ENCODE assay signal across 7 cellular contexts in the genomic region with DNA sequence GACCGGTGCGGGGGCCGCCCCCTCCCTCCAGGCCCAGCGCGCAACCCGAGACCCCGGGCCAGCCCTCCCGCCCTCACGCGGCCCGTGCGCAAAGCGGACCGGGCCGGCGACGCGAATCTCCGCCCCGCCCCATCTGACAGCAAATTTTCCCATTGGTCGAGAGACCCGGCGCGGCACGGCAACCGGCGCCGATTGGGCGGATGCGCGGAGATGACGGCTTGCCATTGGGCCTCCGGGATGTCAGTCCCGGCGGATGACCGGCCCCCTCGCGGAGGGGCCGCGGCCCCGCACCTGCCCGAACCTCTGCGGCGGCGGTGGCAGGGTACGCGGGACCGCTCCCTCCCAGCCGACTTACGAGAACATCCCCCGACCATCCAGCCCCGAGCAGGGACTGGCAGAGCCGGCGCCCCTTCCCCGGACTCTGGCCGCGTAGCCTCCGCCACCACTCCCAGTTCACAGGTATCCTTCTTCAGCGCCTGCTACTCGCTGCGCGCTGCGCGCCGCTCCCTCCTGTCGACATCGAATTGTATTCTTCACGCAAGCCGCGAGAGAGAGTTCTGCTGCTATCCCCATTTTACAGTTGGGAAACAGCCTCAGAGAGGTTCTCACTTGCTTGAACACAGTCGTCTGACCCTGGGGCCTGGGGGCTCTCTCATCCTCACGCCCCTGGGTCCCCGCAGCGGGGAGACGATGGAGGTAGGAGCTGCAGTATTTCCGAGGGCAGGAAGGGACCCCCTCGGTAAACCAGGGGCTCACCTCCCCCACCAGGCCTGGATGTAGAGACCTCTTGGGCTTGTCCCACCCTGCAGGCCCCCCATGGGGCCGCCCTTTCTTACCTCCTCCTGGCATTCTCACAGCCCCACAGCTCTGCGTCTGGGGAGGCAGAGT. TPM values are rescaled to one million over a fixed set of nuclear protein-coding genes. Genes with fewer than 3 reads are reported as not detected.
DNase-seq lines count a peak whose midpoint lies in the region; ATAC-seq, FAIRE-seq and TF ChIP-seq lines count a peak whose summit lies in the region.

A gene with protein sequence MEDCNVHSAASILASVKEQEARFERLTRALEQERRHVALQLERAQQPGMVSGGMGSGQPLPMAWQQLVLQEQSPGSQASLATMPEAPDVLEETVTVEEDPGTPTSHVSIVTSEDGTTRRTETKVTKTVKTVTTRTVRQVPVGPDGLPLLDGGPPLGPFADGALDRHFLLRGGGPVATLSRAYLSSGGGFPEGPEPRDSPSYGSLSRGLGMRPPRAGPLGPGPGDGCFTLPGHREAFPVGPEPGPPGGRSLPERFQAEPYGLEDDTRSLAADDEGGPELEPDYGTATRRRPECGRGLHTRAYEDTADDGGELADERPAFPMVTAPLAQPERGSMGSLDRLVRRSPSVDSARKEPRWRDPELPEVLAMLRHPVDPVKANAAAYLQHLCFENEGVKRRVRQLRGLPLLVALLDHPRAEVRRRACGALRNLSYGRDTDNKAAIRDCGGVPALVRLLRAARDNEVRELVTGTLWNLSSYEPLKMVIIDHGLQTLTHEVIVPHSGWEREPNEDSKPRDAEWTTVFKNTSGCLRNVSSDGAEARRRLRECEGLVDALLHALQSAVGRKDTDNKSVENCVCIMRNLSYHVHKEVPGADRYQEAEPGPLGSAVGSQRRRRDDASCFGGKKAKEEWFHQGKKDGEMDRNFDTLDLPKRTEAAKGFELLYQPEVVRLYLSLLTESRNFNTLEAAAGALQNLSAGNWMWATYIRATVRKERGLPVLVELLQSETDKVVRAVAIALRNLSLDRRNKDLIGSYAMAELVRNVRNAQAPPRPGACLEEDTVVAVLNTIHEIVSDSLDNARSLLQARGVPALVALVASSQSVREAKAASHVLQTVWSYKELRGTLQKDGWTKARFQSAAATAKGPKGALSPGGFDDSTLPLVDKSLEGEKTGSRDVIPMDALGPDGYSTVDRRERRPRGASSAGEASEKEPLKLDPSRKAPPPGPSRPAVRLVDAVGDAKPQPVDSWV (minus strand): TSS at position 90 of the 888 bp plus-strand sequence. CDS start 26,029 bp downstream, outside the sequence.

- no peak for TF ChIP-seq POLR2A in GM12891 (IDR thresholded peaks at IDR 0.05; ENCODE audit: low read depth, low read length)

- H3K27me3 Mint-ChIP-seq in activated B cell treated with CpG ODN at 0.5 μM for 24 hours: no peaks in the 10 kb centered on the region

- H3K4me3 ChIP-seq in cardiac fibroblast (replicated peaks in 1 of 2; ENCODE audit: low read depth in 2 of 2, low read length in 2 of 2) (peak within 1 kb of the TSS; percentile 57 to 60), smooth muscle cell (peak within 1 kb of the TSS; percentile 69)

- peak within 1 kb of the TSS; percentile 87 for H3K4me3 Mint-ChIP-seq in activated B cell treated with CpG ODN at 0.5 μM for 24 hours

- peaks cover 4% of the 10 kb centered on the region for H3K36me3 Mint-ChIP-seq in activated B cell treated with CpG ODN at 0.5 μM for 24 hours (ENCODE audit: low read depth)

- H4K20me1 ChIP-seq in smooth muscle cell (ENCODE audit: low read depth): peaks cover 2% of the 10 kb centered on the region

- H3K36me3 ChIP-seq in smooth muscle cell (ENCODE audit: low read depth): no peaks in the 10 kb centered on the region

- peak within 1 kb of the TSS; percentile 99 for H3K4me2 ChIP-seq in smooth muscle cell

- H3K4me1 Mint-ChIP-seq in activated B cell treated with CpG ODN at 0.5 μM for 24 hours: peaks cover 21% of the 10 kb centered on the region

- WGBS in smooth muscle cell (ENCODE audit: low lambda C conversion rate): 2% methylated on average over 72 of the region's 79 CpGs

- peak within 1 kb of the TSS; percentile 82 for H2AFZ ChIP-seq in smooth muscle cell (ENCODE audit: low read depth)

- H3K27ac ChIP-seq in smooth muscle cell (ENCODE audit: low read depth): no peak within 1 kb of the TSS

- peak within 1 kb of the TSS; percentile 53 for H3K27ac Mint-ChIP-seq in activated B cell treated with CpG ODN at 0.5 μM for 24 hours

- no peak for TF ChIP-seq CTCF in activated B cell treated with CpG ODN at 0.5 μM for 24 hours (IDR thresholded peaks at IDR 0.05)
- TF ChIP-seq CTCF in cardiac fibroblast (IDR thresholded peaks at IDR 0.05; ENCODE audit: low read depth, low read length): no peak
- no peak for TF ChIP-seq CTCF in smooth muscle cell (IDR thresholded peaks at IDR 0.05; ENCODE audit: borderline replicate concordance, insufficient read depth, poor library complexity, severe bottlenecking)

- no peaks in the 10 kb centered on the region for H3K79me2 ChIP-seq in smooth muscle cell (ENCODE audit: low read depth)

- no peak within 1 kb of the TSS for H3K9ac ChIP-seq in smooth muscle cell (ENCODE audit: low read depth)

- intact Hi-C loops in activated B cell treated with CpG ODN at 0.5 μM for 24 hours (cut with micrococcal nuclease): loop anchor here (1.0 to 2.0 kb wide), 4 partner anchors 16 to 100 kb away; partner anchors contain the start of genes COMT, TRMT2A and TXNRD2

- FAIRE-seq in GM12891 (lab: Jason Lieb, UNC): peak; percentile 99

- ATAC-seq in HG02938 (IDR thresholded peaks at IDR 0.05; ENCODE audit: unreplicated experiment): peak; percentile 66
- peak; percentile 67 for ATAC-seq in activated B cell treated with CpG ODN at 0.5 μM for 24 hours (ENCODE audit: low read depth)

- H3K4me1 ChIP-seq in smooth muscle cell (ENCODE audit: low read depth): peaks cover 8% of the 10 kb centered on the region

- H3K9me3 Mint-ChIP-seq in activated B cell treated with CpG ODN at 0.5 μM for 24 hours: no peaks in the 10 kb centered on the region

- CTCF ChIA-PET in activated B cell treated with CpG ODN at 0.5 μM for 24 hours (lab: Charles Lee): no interaction called here

- DNase-seq in GM12891 (ENCODE audit: insufficient read length, low spot score) (peak; percentile 99), NCI-H2196 treated with DMSO at 0.1 percent for 48 hours (lab: John Stamatoyannopoulos, UW; ENCODE audit: unreplicated experiment) (peak; percentile 50), activated B cell treated with CpG ODN at 0.5 μM for 24 hours (peak; percentile 94), cardiac fibroblast (ENCODE audit: low read depth in 2 of 2) (peak; percentile 91 to 93), iPS-NIHi7 (ENCODE audit: extremely low spot score) (peak; percentile 98), smooth muscle cell (lab: John Stamatoyannopoulos, UW; ENCODE audit: unreplicated experiment) (peak; percentile 60)

- peaks cover 41% of the 10 kb centered on the region for H3K27me3 ChIP-seq in smooth muscle cell (ENCODE audit: low read depth)

- POLR2A ChIA-PET in activated B cell treated with CpG ODN at 0.5 μM for 24 hours (lab: Charles Lee): no interaction called here

- H3F3A ChIP-seq in smooth muscle cell (ENCODE audit: low read depth): no peaks in the 10 kb centered on the region

- H3K9me3 ChIP-seq in smooth muscle cell (replicated peaks; ENCODE audit: low read depth): no peaks in the 10 kb centered on the region

TF ChIP-seq in GM12891, 5 proteins besides CTCF, POLR2A, EP300 and RAD21:
- no peak for TF ChIP-seq SPI1 (IDR thresholded peaks at IDR 0.05; ENCODE audit: low read depth, low read length)
- no peak for TF ChIP-seq POU2F2 (IDR thresholded peaks at IDR 0.05; ENCODE audit: low read depth, low read length)
- TF ChIP-seq TAF1 (IDR thresholded peaks at IDR 0.05; ENCODE audit: low read depth, low read length): no peak
- no peak for TF ChIP-seq PAX5 (IDR thresholded peaks at IDR 0.05; ENCODE audit: insufficient read depth, low read length, severe bottlenecking)
- TF ChIP-seq POLR2AphosphoS5 (IDR thresholded peaks at IDR 0.05; ENCODE audit: low read depth, low read length): no peak

RNA-seq across cellular contexts. Expression of the gene that starts here (rescaled TPM):
- polyA plus RNA-seq in GM12891 (2012; ENCODE audit: low read depth, missing spikeins): 0.37 TPM
- total RNA-seq in activated B cell treated with CpG ODN at 0.5 μM for 24 hours (2.3 and 6.5 TPM in 2 replicates), smooth muscle cell (7.1 and 10.6 TPM in 2 replicates)
- 5.4 and 11.1 TPM in 2 replicates for polyA plus RNA-seq in smooth muscle cell
